Comparison of ENCODE assay signal across 21 cellular contexts in the genomic region with DNA sequence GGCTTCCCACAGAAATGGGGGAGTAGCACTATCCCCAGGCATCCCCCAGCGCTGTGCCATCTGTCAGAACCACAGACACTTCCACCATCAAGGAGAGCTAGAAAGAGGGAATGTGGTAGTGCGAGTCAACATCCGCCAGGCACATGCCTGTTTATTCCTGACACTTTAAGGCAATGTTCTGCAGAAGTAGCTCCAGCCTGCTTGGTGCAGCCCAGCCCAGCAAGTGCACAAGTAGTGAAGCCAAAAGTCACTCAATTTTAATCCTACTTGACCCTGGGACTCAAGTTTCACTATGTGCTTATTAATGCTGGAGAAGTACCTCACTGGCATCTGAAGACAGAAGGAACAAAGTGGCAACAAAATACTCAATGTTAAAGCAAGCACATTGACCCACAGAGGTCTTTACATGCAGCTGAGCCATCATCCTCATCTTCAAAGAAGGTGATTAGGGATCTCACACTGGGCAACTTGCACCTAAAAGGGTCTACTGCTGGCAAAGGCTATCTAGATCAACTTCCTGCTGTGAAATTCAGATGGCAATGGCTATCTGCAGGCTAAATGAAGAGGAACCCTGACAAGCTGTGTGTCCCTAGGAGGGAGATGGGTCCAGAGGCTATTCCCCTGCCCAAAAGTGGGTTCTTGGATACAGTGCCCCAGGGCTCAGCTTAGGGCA.
"Had no signal": no experiment of that assay in that cellular context is flagged by ENCODE, and none has a peak within 500 bp of the region (broad histone marks: within the 10 kb centered on the region; RNA-seq: fewer than 3 reads in every experiment).

No MANE protein-coding gene starts in this region.

- ATAC-seq: esophagus mucosa; gastroesophageal sphincter; psoas muscle; right lobe of liver; stimulated activated memory B cell treated with anti-CD40 and anti-IgM and Interleukin-4, amounts not matched to agents 10 μg/mL and 1 μg/mL and 100 μg/mL, for 72 hours had no signal

- H3K27me3 ChIP-seq: gastroesophageal sphincter, right lobe of liver, spleen, tibial nerve had no signal

- H3K27ac ChIP-seq: dorsolateral prefrontal cortex, gastroesophageal sphincter, left ventricle myocardium inferior, lower lobe of right lung, parathyroid adenoma, psoas muscle, right lobe of liver, spleen, tibial nerve had no signal

- H3K4me1 ChIP-seq: gastroesophageal sphincter, left ventricle myocardium inferior, lower lobe of right lung, parathyroid adenoma, psoas muscle, right lobe of liver, tibial nerve had no signal

- H3K4me3 ChIP-seq: dorsolateral prefrontal cortex, gastroesophageal sphincter, left ventricle myocardium inferior, lower lobe of right lung, psoas muscle, right lobe of liver, spleen, tibial nerve had no signal

- H3K36me3 ChIP-seq: gastroesophageal sphincter, left ventricle myocardium inferior, lower lobe of right lung, right lobe of liver, spleen, tibial nerve had no signal

- H3K9me3 ChIP-seq: lower lobe of right lung, psoas muscle, right lobe of liver had no signal

- DNase-seq: cortex of kidney; dorsolateral prefrontal cortex; effector CD8-positive, alpha-beta T cell; glutamatergic neuron; immature natural killer cell; left ventricle myocardium inferior; lower lobe of right lung; midbrain; occipital lobe; psoas muscle; retina; right lobe of liver; spleen; stimulated activated CD4-positive, alpha-beta T cell treated with anti-CD3 and anti-CD28 coated beads, Interleukin-15, amount 100 ng/mL, for 24 hours; stimulated activated CD4-positive, alpha-beta T cell treated with anti-CD3 and anti-CD28 coated beads, Interleukin-1b, Interleukin-23, amount 100 ng/mL, for 48 hours; stimulated activated CD4-positive, alpha-beta T cell treated with anti-CD3 and anti-CD28 coated beads, Interleukin-4, amount 100 ng/mL, for 24 hours had no signal
